23 cellular contexts compared by ENCODE assay signal in genomic region chr15:81858136-81858535, GRCh38.
A peak's percentile ranks its signal among the peaks of the same experiment; 100 is the strongest.
DNase-seq lines count a peak whose midpoint lies in the region; ATAC-seq and TF ChIP-seq lines count a peak whose summit lies in the region.
"Had no signal": no experiment of that assay in that cellular context is flagged by ENCODE, and none has a peak within 500 bp of the region (broad histone marks: within the 10 kb centered on the region; RNA-seq: fewer than 3 reads in every experiment).

No MANE protein-coding gene starts in this region.

- 82% methylated on average over 3 of the region's 6 CpGs for WGBS in right lobe of liver (ENCODE audit: insufficient coverage, low coverage, low lambda C conversion rate, missing lambda C conversion rate)
- 77% methylated on average over 6 of the region's 6 CpGs for WGBS in mammary epithelial cell (ENCODE audit: low coverage, missing lambda C conversion rate)

- CTCF ChIA-PET in mammary epithelial cell (lab: Charles Lee; ENCODE audit: low non-redundant PET): no interaction called here

- peaks cover 31% of the 10 kb centered on the region for H3K4me1 ChIP-seq in MM.1S (ENCODE audit: low read length)
- no peaks in the 10 kb centered on the region for H3K4me1 ChIP-seq in right lobe of liver
- H3K4me1 ChIP-seq in mammary epithelial cell (ENCODE audit: insufficient read depth, low read length): no peaks in the 10 kb centered on the region
- H3K4me1 ChIP-seq: A549, BE2C had no signal

- no peak for TF ChIP-seq CTCF in C4-2B (conservative IDR thresholded peaks at IDR 0.05)
- no peak for TF ChIP-seq CTCF in MM.1S (IDR thresholded peaks at IDR 0.05; ENCODE audit: low read length)
- no peak for TF ChIP-seq CTCF in VCaP (conservative IDR thresholded peaks at IDR 0.05)
- TF ChIP-seq CTCF in right lobe of liver (IDR thresholded peaks at IDR 0.05): no peak
- no peak for TF ChIP-seq CTCF in mammary epithelial cell (conservative IDR thresholded peaks at IDR 0.05 in 1 of 2, IDR thresholded peaks at IDR 0.05 in 1 of 2; ENCODE audit: extremely low read depth in 1 of 2, insufficient read depth in 1 of 2, low read depth in 1 of 2, low read length in 2 of 2)
- no peak for TF ChIP-seq CTCF in brain microvascular endothelial cell (IDR thresholded peaks at IDR 0.05; ENCODE audit: low read depth, low read length, missing control alignments)

- H3K4me2 ChIP-seq in MM.1S (ENCODE audit: low read depth, low read length) (no peak overlapping the region; the same call in 1 of the 2 replicates), mammary epithelial cell (ENCODE audit: insufficient read depth, low read depth, low read length) (no peak overlapping the region)
- H3K4me2 ChIP-seq: A549; BLaER1 treated with 17β-estradiol and CSF1 and Interleukin-3, amounts not matched to agents 10 nM and 100 nM had no signal

- H3K9ac ChIP-seq in MM.1S (ENCODE audit: low read length) (no peak overlapping the region), mammary epithelial cell (ENCODE audit: insufficient read depth, low read length) (no peak overlapping the region)
- H3K9ac ChIP-seq: BLaER1 treated with 17β-estradiol and CSF1 and Interleukin-3, amounts not matched to agents 10 nM and 100 nM; GM23248 had no signal

- intact Hi-C loops in right lobe of liver (cut with DNase I): no loop called here
- intact Hi-C loops in mammary epithelial cell (cut with micrococcal nuclease): no loop called here

- no peak for TF ChIP-seq POLR2A in right lobe of liver (IDR thresholded peaks at IDR 0.05)

- H3K79me2 ChIP-seq in MM.1S (ENCODE audit: low read length) (no peaks in the 10 kb centered on the region), mammary epithelial cell (ENCODE audit: insufficient read depth, low read length) (no peaks in the 10 kb centered on the region)

- H3K27ac ChIP-seq in C4-2B (0 out of 2 replicates have a peak overlapping the region, but pooled peaks have one; percentile 4), MM.1S (ENCODE audit: low read length) (peak overlapping the region; percentile 93; the same call in 1 of the 2 replicates), VCaP (peak overlapping the region; percentile 97), right lobe of liver (no peak overlapping the region), mammary epithelial cell (ENCODE audit: insufficient read depth, low read depth, low read length) (no peak overlapping the region), brain microvascular endothelial cell (no peak overlapping the region)
- H3K27ac ChIP-seq: A549; BLaER1 treated with 17β-estradiol and CSF1 and Interleukin-3, amounts not matched to agents 10 nM and 100 nM; GM23248 had no signal

- DNase-seq in MM.1S: no peak
- peak in 1 of 3 donors; percentile 52 for DNase-seq in right lobe of liver
- DNase-seq in mammary epithelial cell: no peak
- no peak for DNase-seq in DMS153 treated with DMSO at 0.1 percent for 48 hours (lab: John Stamatoyannopoulos, UW; ENCODE audit: unreplicated experiment)
- no peak for DNase-seq in brain microvascular endothelial cell
- DNase-seq: 8988T; ACHN; AML-193; BE2C; Calu3; CD4-positive, alpha-beta memory T cell; COR-L47; DND-41; EL; GDM1; GM23248; H7; HCEC 1CT had no signal

- H3K4me3 ChIP-seq in MM.1S (ENCODE audit: low read length): no peak overlapping the region
- no peak overlapping the region for H3K4me3 ChIP-seq in right lobe of liver
- H3K4me3 ChIP-seq in mammary epithelial cell (replicated peaks in 1 of 3; ENCODE audit: insufficient read depth in 1 of 3, low read depth in 2 of 3, low read length in 3 of 3): no peak overlapping the region
- no peak overlapping the region for H3K4me3 ChIP-seq in brain microvascular endothelial cell (ENCODE audit: low read depth, low read length)
- H3K4me3 ChIP-seq: A549; BLaER1 treated with 17β-estradiol and CSF1 and Interleukin-3, amounts not matched to agents 10 nM and 100 nM; GM12878; GM23248 had no signal

- in situ Hi-C loops in mammary epithelial cell (cut with MboI; ENCODE audit: low sequenced_read_pairs in 2 of 2) (no loop called here), brain microvascular endothelial cell (cut with HindIII; ENCODE audit: low pct_ligation_motif_present, low sequenced_read_pairs) (no loop called here)

- no peaks in the 10 kb centered on the region for H3K36me3 ChIP-seq in MM.1S (replicated peaks; ENCODE audit: insufficient read depth, low read length)
- no peaks in the 10 kb centered on the region for H3K36me3 ChIP-seq in right lobe of liver
- H3K36me3 ChIP-seq in mammary epithelial cell (ENCODE audit: insufficient read depth, low read length): no peaks in the 10 kb centered on the region
- no peaks in the 10 kb centered on the region for H3K36me3 ChIP-seq in brain microvascular endothelial cell (replicated peaks)
- H3K36me3 ChIP-seq: BE2C; BLaER1 treated with 17β-estradiol and CSF1 and Interleukin-3, amounts not matched to agents 10 nM and 100 nM had no signal

- dilution Hi-C loops in mammary epithelial cell (cut with HindIII; ENCODE audit: low sequenced_read_pairs): no loop called here

- peaks cover 26% of the 10 kb centered on the region for H3F3A ChIP-seq in MM.1S (ENCODE audit: insufficient read depth, low read length)

- no TSS peak for BruUV-seq in mammary epithelial cell (replicated peaks; lab: Mats Ljungman, UMichigan)

- H3K9me2 ChIP-seq in MM.1S (replicated peaks; ENCODE audit: insufficient read depth, low read length): no peaks in the 10 kb centered on the region

- H4K20me1 ChIP-seq in MM.1S (ENCODE audit: insufficient read depth, low read length) (no peaks in the 10 kb centered on the region), mammary epithelial cell (ENCODE audit: insufficient read depth, low read length) (no peaks in the 10 kb centered on the region)
- H4K20me1 ChIP-seq: BLaER1 treated with 17β-estradiol and CSF1 and Interleukin-3, amounts not matched to agents 10 nM and 100 nM had no signal

- H3K9me3 ChIP-seq in MM.1S (replicated peaks; ENCODE audit: insufficient read depth, low read length) (no peaks in the 10 kb centered on the region), right lobe of liver (no peaks in the 10 kb centered on the region), mammary epithelial cell (replicated peaks; ENCODE audit: insufficient read depth, low read length) (no peaks in the 10 kb centered on the region)
- H3K9me3 ChIP-seq: BE2C had no signal

- peak; percentile 58 to 90 (median 78) for ATAC-seq in right lobe of liver
- ATAC-seq: A549, GM12878 had no signal

- no peaks in the 10 kb centered on the region for H3K27me3 ChIP-seq in MM.1S (replicated peaks; ENCODE audit: insufficient read depth, low read length)
- H3K27me3 ChIP-seq in right lobe of liver: no peaks in the 10 kb centered on the region
- H3K27me3 ChIP-seq in mammary epithelial cell (ENCODE audit: insufficient read depth, low read length): no peaks in the 10 kb centered on the region
- no peaks in the 10 kb centered on the region for H3K27me3 ChIP-seq in brain microvascular endothelial cell (replicated peaks)
- H3K27me3 ChIP-seq: BE2C; BLaER1 treated with 17β-estradiol and CSF1 and Interleukin-3, amounts not matched to agents 10 nM and 100 nM had no signal

- H2AFZ ChIP-seq in MM.1S (ENCODE audit: low read length): peak overlapping the region; percentile 63
- no peak overlapping the region for H2AFZ ChIP-seq in mammary epithelial cell (ENCODE audit: low read depth, low read length)
- H2AFZ ChIP-seq: GM23248 had no signal

Comparison
In these comparisons a context has a peak if more than half of its experiments do, and no peak if none do; other contexts are left out.
1. H3K27ac ChIP-seq: peak in C4-2B (single experiment), MM.1S (single experiment) and VCaP (single experiment); none in right lobe of liver (0 of 3), mammary epithelial cell (single experiment) and brain microvascular endothelial cell (single experiment).